12 cellular contexts compared by ENCODE assay signal in genomic region chr1:27684176-27684575, GRCh38. TPM values are rescaled to one million over a fixed set of nuclear protein-coding genes. Genes with fewer than 3 reads are reported as not detected.
"Had no signal": no experiment of that assay in that cellular context is flagged by ENCODE, and none has a peak within 500 bp of the region (broad histone marks: within the 10 kb centered on the region; RNA-seq: fewer than 3 reads in every experiment).

No MANE protein-coding gene starts in this region.

- ATAC-seq: HCT116, HepG2 had no signal

- H3K4me3 ChIP-seq: GM23248, HAP-1 had no signal

- H3K4me3 Mint-ChIP-seq: HFFc6, IgD-negative memory B cell had no signal

- H3K4me1 ChIP-seq: HAP-1 had no signal

- H3K27ac ChIP-seq: GM23248, HL-60 had no signal

- H3K27ac Mint-ChIP-seq: HFFc6, IgD-negative memory B cell had no signal

- H3K27me3 Mint-ChIP-seq: IgD-negative memory B cell had no signal

- H3K36me3 ChIP-seq: HAP-1 had no signal

- H3K9ac ChIP-seq: GM23248 had no signal

- H2AFZ ChIP-seq: GM23248 had no signal

- DNase-seq: GM23248, GOT3, H7, HFFc6, KBM-7 had no signal

RNA-seq across cellular contexts. Expression of gene FGR, which starts 49.2 kb away (rescaled TPM):
- total RNA-seq: GM23248, H4, HepG2, HFFc6, HT1080 had no signal
